16 cellular contexts compared by ENCODE assay signal in the genomic region with DNA sequence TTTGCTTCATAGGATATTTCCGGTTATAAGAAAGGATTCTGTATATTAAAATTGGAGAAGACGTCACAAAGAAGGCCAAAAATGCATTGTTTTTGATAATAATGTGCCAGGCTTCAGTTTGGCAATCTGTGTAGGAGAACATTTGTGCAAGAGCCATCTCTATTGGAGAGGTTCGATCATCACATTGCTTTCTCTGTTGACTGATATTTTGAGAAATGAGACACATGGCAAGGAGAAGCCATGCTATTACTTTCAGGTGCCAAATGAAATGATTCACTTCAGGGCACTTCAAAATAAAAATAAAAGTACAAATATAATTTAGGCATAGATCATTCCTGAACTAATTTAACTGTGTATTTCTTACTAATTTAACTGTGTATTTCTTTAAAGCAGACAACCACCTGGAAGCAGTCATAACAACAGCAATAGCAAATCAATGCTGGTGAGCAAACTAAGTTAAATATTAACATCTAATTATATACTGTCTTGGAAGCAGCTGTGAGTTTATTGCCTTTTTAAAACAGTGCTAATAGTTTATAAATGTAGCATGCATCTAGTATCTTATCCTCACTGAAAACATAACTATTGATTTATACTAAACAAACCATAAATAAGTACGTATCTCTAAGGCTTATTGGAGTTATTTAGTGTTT. TPM values are rescaled to one million over a fixed set of nuclear protein-coding genes. Genes with fewer than 3 reads are reported as not detected.
DNase-seq lines count a peak whose midpoint lies in the region; ATAC-seq and TF ChIP-seq lines count a peak whose summit lies in the region.
"Had no signal": no experiment of that assay in that cellular context is flagged by ENCODE, and none has a peak within 500 bp of the region (broad histone marks: within the 10 kb centered on the region; RNA-seq: fewer than 3 reads in every experiment).

No MANE protein-coding gene starts in this region.

- H3K27ac ChIP-seq in VCaP, result peak overlapping the region; percentile 38
- H3K27ac ChIP-seq in right lobe of liver, result peak overlapping the region; percentile 11 to 39 (median 14)
- H3K27ac ChIP-seq: A549 had no signal

- H3K9me3 ChIP-seq in right lobe of liver, result no peaks in the 10 kb centered on the region
- H3K9me3 ChIP-seq: A549 had no signal

- DNase-seq in Ammon's horn (ENCODE audit: low spot score) (peak; percentile 11), DMS53 (lab: John Stamatoyannopoulos, UW) (peak; percentile 28), right lobe of liver (no peak), DMS153 treated with DMSO at 0.1 percent for 48 hours (lab: John Stamatoyannopoulos, UW; ENCODE audit: unreplicated experiment) (no peak), D341Med (ENCODE audit: low spot score) (no peak), SKM-1 treated with dmso at 0.1 percent for 144 hours (lab: John Stamatoyannopoulos, UW; ENCODE audit: unreplicated experiment) (no peak)
- DNase-seq: CD8-positive, alpha-beta T cell; COR-L47; GF-D8; H7; IMR-90; KBM-7 had no signal

- TF ChIP-seq CTCF in VCaP (conservative IDR thresholded peaks at IDR 0.05) (no peak), right lobe of liver (IDR thresholded peaks at IDR 0.05) (no peak)

- no peak for TF ChIP-seq POLR2A in right lobe of liver (IDR thresholded peaks at IDR 0.05)

- H3K36me3 ChIP-seq in right lobe of liver, result no peaks in the 10 kb centered on the region

- intact Hi-C loops in right lobe of liver (cut with DNase I), result no loop called here

- peak; percentile 61 to 70 (median 66) for ATAC-seq in right lobe of liver
- ATAC-seq in HG03280 (IDR thresholded peaks at IDR 0.05; ENCODE audit: unreplicated experiment), result no peak
- ATAC-seq: A549; CD8-positive, alpha-beta T cell; GM23338 had no signal

- WGBS in right lobe of liver (ENCODE audit: insufficient coverage, low coverage, low lambda C conversion rate, missing lambda C conversion rate), result 19% methylated on average over 4 of the region's 4 CpGs

- peaks cover 0 to 27% (median 0%) of the 10 kb centered on the region in 4 donors for H3K4me1 ChIP-seq in right lobe of liver
- H3K4me1 ChIP-seq: A549 had no signal

- no peak overlapping the region for H3K4me3 ChIP-seq in right lobe of liver
- H3K4me3 ChIP-seq: A549, GM23338 had no signal

- no peaks in the 10 kb centered on the region for H3K27me3 ChIP-seq in right lobe of liver

RNA-seq across cellular contexts. Expression of a gene that starts 50.2 kb away (rescaled TPM):
- 10 to 100 TPM in 3 of 6 experiments, 1 to 10 TPM in 3; 3.8 to 24.2 (median 9.8) TPM for total RNA-seq in right lobe of liver
- total RNA-seq: CD8-positive, alpha-beta T cell; IMR-90 had no signal

Comparison
In these comparisons a context has a peak if more than half of its experiments do, and no peak if none do; other contexts are left out.
1. DNase-seq: peak in Ammon's horn (single experiment) and DMS53 (single experiment); none in right lobe of liver (0 of 3), DMS153 treated with DMSO at 0.1 percent for 48 hours (single experiment), D341Med (single experiment) and SKM-1 treated with dmso at 0.1 percent for 144 hours (single experiment).